38 cellular contexts compared by ENCODE assay signal in the genomic region with DNA sequence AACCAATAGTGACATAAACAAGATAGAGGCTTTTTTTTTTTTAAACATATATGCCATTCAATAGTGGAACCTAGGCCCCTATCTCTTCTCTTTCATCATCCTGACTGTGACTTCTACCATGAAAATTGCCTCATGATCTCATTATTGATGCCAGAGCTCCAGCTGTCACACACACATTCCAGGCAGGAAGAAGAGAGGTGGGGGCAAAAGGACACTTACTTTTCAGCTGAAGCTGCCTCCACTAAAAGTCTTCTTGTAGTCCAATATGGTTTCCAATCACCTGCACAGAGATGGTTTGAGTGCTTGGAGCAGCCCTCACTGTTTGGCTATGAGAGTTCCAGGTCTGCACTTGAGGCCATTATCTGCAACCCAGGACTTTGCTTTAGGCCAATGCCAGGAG. TPM values are rescaled to one million over a fixed set of nuclear protein-coding genes. Genes with fewer than 3 reads are reported as not detected.
"Had no signal": no experiment of that assay in that cellular context is flagged by ENCODE, and none has a peak within 500 bp of the region (broad histone marks: within the 10 kb centered on the region; RNA-seq: fewer than 3 reads in every experiment).

No MANE protein-coding gene starts in this region.

- H3K36me3 ChIP-seq: MG63 had no signal

- H3K9me3 ChIP-seq: MG63 had no signal

- DNase-seq: Kasumi-1, MG63, MM.1S, MV-4-11, NCI-H1048, NCI-H1092, NCI-H1092 treated with DMSO at 0.1 percent for 48 hours, NCI-H1105, NCI-H1105 treated with DMSO at 0.1 percent for 48 hours, NCI-H1417, NCI-H1417 treated with DMSO at 0.1 percent for 48 hours, NCI-H1436, NCI-H1436 treated with DMSO at 0.1 percent for 48 hours, NCI-H146, NCI-H1694, NCI-H1694 treated with DMSO at 0.1 percent for 48 hours, NCI-H187, NCI-H187 treated with DMSO at 0.1 percent for 48 hours, NCI-H2029, NCI-H2029 treated with DMSO at 0.1 percent for 48 hours, NCI-H2081, NCI-H2081 treated with DMSO at 0.1 percent for 48 hours, NCI-H2107, NCI-H2171, NCI-H2171 treated with DMSO at 0.1 percent for 48 hours, NCI-H2227 treated with DMSO at 0.1 percent for 48 hours, NCI-H226, NCI-H345, NCI-H446, NCI-H446 treated with DMSO at 0.1 percent for 48 hours, NCI-H510A, NCI-H510A treated with DMSO at 0.1 percent for 48 hours, NCI-H524, NCI-H524 treated with DMSO at 0.1 percent for 48 hours, NCI-H526, NCI-H526 treated with DMSO at 0.1 percent for 48 hours had no signal

- H3K4me3 ChIP-seq: MG63 had no signal

- H3K27me3 ChIP-seq: MG63 had no signal

RNA-seq across cellular contexts. Expression of a gene that starts 45.0 kb away (rescaled TPM):
- total RNA-seq: M059J, MCF 10A had no signal
